ENCODE assay signal across 16 cellular contexts in the genomic region with DNA sequence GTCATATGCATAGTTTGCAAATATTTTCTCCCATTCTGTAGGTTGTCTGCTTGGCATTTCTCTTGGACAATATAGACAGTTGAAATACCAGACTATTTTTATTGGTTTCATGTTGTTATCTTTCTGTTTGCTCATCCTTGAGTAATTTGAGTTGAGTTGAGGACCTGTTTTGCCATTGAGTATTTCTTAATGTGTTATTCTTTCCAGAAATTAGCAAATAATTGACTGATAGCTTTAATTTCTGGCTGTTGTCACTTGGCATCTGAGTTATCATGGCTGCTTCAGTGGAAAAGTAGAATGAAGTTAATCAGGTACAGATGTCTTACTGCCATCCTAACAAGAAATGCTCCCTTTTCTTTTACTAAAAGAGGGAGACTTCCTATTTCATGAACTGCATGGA.
"Had no signal": no experiment of that assay in that cellular context is flagged by ENCODE, and none has a peak within 500 bp of the region (broad histone marks: within the 10 kb centered on the region; RNA-seq: fewer than 3 reads in every experiment).

No MANE protein-coding gene starts in this region.

- H3K36me3 ChIP-seq: gastrocnemius medialis, heart right ventricle, left ventricle myocardium inferior, neutrophil, suprapubic skin, thyroid gland had no signal

- H3K4me1 ChIP-seq: left ventricle myocardium inferior, psoas muscle, suprapubic skin, thyroid gland had no signal

- ATAC-seq: esophagus mucosa; gastrocnemius medialis; heart right ventricle; naive thymus-derived CD8-positive, alpha-beta T cell; psoas muscle; sciatic nerve had no signal

- H3K27me3 ChIP-seq: gastrocnemius medialis, heart right ventricle, neutrophil, suprapubic skin, thyroid gland had no signal

- H3K4me3 ChIP-seq: gastrocnemius medialis, heart right ventricle, left ventricle myocardium inferior, psoas muscle, skin epidermis, suprapubic skin, thyroid gland had no signal

- H3K9me3 ChIP-seq: gastrocnemius medialis, neutrophil, psoas muscle, suprapubic skin, thyroid gland had no signal

- H3K27ac ChIP-seq: gastrocnemius medialis, heart right ventricle, left ventricle myocardium inferior, neutrophil, psoas muscle, skin epidermis, suprapubic skin, thyroid gland had no signal

- DNase-seq: effector memory CD4-positive, alpha-beta T cell; gastrocnemius medialis; heart right ventricle; islet precursor cell; left ventricle myocardium inferior; naive thymus-derived CD8-positive, alpha-beta T cell; psoas muscle; retina; stimulated activated CD4-positive, alpha-beta T cell treated with anti-CD3 and anti-CD28 coated beads, Interleukin-12 subunit alpha, Interleukin-12 subunit beta, amount 100 ng/mL, for 4 hours; stimulated activated naive CD4-positive, alpha-beta T cell treated with Interleukin-2 at 50 U/mL for 16 hours; thyroid gland had no signal
